27 cellular contexts compared by ENCODE assay signal in the genomic region with DNA sequence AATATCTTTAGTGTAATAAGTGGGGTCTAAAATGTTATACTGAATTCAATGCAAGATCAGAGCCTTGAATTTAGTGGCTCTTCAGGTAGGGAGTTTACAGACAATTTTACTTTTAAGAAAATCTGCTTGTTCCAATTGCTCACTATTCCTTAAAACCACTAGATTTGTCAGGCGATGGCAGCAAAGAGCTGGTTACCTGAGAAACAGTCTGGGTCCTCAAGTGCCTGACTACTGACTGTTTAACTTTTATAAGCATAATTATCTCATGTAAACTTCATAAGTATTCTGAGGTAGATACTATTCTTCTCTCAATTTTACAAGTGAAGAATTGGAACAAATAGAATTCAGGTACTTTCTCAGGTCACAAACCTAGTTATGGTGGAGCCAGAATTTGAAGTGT.
DNase-seq lines count a peak whose midpoint lies in the region; ATAC-seq, FAIRE-seq and TF ChIP-seq lines count a peak whose summit lies in the region.
"Had no signal": no experiment of that assay in that cellular context is flagged by ENCODE, and none has a peak within 500 bp of the region (broad histone marks: within the 10 kb centered on the region; RNA-seq: fewer than 3 reads in every experiment).

No MANE protein-coding gene starts in this region.

- TF ChIP-seq POLR2A in GM12891 (IDR thresholded peaks at IDR 0.05; ENCODE audit: low read depth, low read length), result no peak

- intact Hi-C loops in left lung (cut with DNase I) (no loop called here), PC-9 (cut with micrococcal nuclease; ENCODE audit: unreplicated experiment) (loop anchor here (2.0 to 10.0 kb wide), 3 partner anchors 103 to 447 kb away; a partner anchor contains a TSS)

- H3K4me1 Mint-ChIP-seq in astrocyte (ENCODE audit: low read depth, unreplicated experiment), result no peaks in the 10 kb centered on the region
- H3K4me1 Mint-ChIP-seq: activated CD8-positive, alpha-beta memory T cell treated with anti-CD3 and anti-CD28 coated beads, Interleukin-2, amount 10 ng/mL, durations not matched to agents 7 days and 5 days had no signal

- H3K9me3 Mint-ChIP-seq in astrocyte (ENCODE audit: unreplicated experiment), result no peaks in the 10 kb centered on the region
- H3K9me3 Mint-ChIP-seq: activated B cell treated with CpG ODN at 0.5 μM for 24 hours, IgD-negative memory B cell had no signal

- H3K27me3 Mint-ChIP-seq in astrocyte (ENCODE audit: low read depth, unreplicated experiment), result no peaks in the 10 kb centered on the region
- H3K27me3 Mint-ChIP-seq: activated B cell treated with CpG ODN at 0.5 μM for 24 hours; activated CD8-positive, alpha-beta memory T cell treated with anti-CD3 and anti-CD28 coated beads, Interleukin-2, amount 10 ng/mL, durations not matched to agents 7 days and 5 days; IgD-negative memory B cell had no signal

- CTCF ChIA-PET in PC-9 (lab: Charles Lee), result no interaction called here

- TF ChIP-seq RAD21 in Ishikawa (IDR thresholded peaks at IDR 0.05; ENCODE audit: low read depth), result peak; percentile 22; the same call in 1 of the 2 replicates

- H3K9ac ChIP-seq in astrocyte (ENCODE audit: low read length), result no peak overlapping the region

- no peak overlapping the region for H2AFZ ChIP-seq in astrocyte (ENCODE audit: low read depth, low read length)
- H2AFZ ChIP-seq in PC-9, result no peak overlapping the region

- no peaks in the 10 kb centered on the region for H3K36me3 Mint-ChIP-seq in astrocyte (ENCODE audit: low read depth, unreplicated experiment)
- H3K36me3 Mint-ChIP-seq: activated CD8-positive, alpha-beta memory T cell treated with anti-CD3 and anti-CD28 coated beads, Interleukin-2, amount 10 ng/mL, durations not matched to agents 7 days and 5 days; IgD-negative memory B cell had no signal

- TF ChIP-seq EP300 in Ishikawa (IDR thresholded peaks at IDR 0.05; ENCODE audit: borderline replicate concordance), result no peak

- BruUV-seq in PC-9 (replicated peaks; lab: Mats Ljungman, UMichigan), result no TSS peak

- POLR2A ChIA-PET in PC-9 (lab: Charles Lee; ENCODE audit: unreplicated experiment), result interaction anchor here (0.6 to 0.7 kb wide), 2 partner anchors 447 to 789 kb away, joined by 3 to 4 read pairs; no protein-coding TSS in a partner anchor

- no peak for DNase-seq in GM10266 (ENCODE audit: extremely low spot score)
- DNase-seq in astrocyte (ENCODE audit: low read depth), result no peak
- no peak for DNase-seq in left lung
- DNase-seq in A172 (ENCODE audit: low spot score), result no peak
- DNase-seq in PC-9, result no peak
- no peak for DNase-seq in GM12891 (ENCODE audit: insufficient read length, low spot score)
- DNase-seq: ACHN; activated B cell treated with CpG ODN at 0.5 μM for 24 hours; activated CD8-positive, alpha-beta memory T cell treated with anti-CD3 and anti-CD28 coated beads, Interleukin-2, amount 10 ng/mL, durations not matched to agents 7 days and 5 days; activated naive CD4-positive, alpha-beta T cell treated with Interleukin-2 at 50 U/mL for 16 hours; activated T-cell treated with anti-CD3 and anti-CD28 coated beads, Interleukin-2, amount 50 U/mL, for 48 hours; body of pancreas; dorsolateral prefrontal cortex; GOT3; mammary epithelial cell; NCI-H1105 treated with DMSO at 0.1 percent for 48 hours; NCI-H2081; NCI-H510A treated with DMSO at 0.1 percent for 48 hours; posterior cingulate gyrus; right lobe of liver; SJCRH30; stimulated activated CD4-positive, alpha-beta T cell treated with anti-CD3 and anti-CD28 coated beads, Interleukin-12 subunit alpha, Interleukin-12 subunit beta, amount 100 ng/mL, for 4 hours; stimulated activated CD4-positive, alpha-beta T cell treated with anti-CD3 and anti-CD28 coated beads, Interleukin-4, amount 100 ng/mL, for 1 hour; upper lobe of left lung had no signal

- H3K4me3 ChIP-seq in astrocyte (ENCODE audit: insufficient read depth, low read depth, low read length) (no peak overlapping the region), left lung (no peak overlapping the region), PC-9 (no peak overlapping the region)
- H3K4me3 ChIP-seq: body of pancreas, dorsolateral prefrontal cortex, right lobe of liver, SJCRH30, upper lobe of left lung had no signal

- H4K20me1 ChIP-seq in astrocyte (ENCODE audit: insufficient read depth, low read length), result no peaks in the 10 kb centered on the region
- H4K20me1 ChIP-seq in PC-9 (ENCODE audit: insufficient read depth), result no peaks in the 10 kb centered on the region

- H3K4me3 Mint-ChIP-seq in astrocyte (ENCODE audit: unreplicated experiment), result no peak overlapping the region
- H3K4me3 Mint-ChIP-seq: activated B cell treated with CpG ODN at 0.5 μM for 24 hours; activated CD8-positive, alpha-beta memory T cell treated with anti-CD3 and anti-CD28 coated beads, Interleukin-2, amount 10 ng/mL, durations not matched to agents 7 days and 5 days; IgD-negative memory B cell had no signal

- H3K27ac Mint-ChIP-seq in astrocyte (ENCODE audit: unreplicated experiment), result no peak overlapping the region
- H3K27ac Mint-ChIP-seq: activated B cell treated with CpG ODN at 0.5 μM for 24 hours; activated CD8-positive, alpha-beta memory T cell treated with anti-CD3 and anti-CD28 coated beads, Interleukin-2, amount 10 ng/mL, durations not matched to agents 7 days and 5 days; IgD-negative memory B cell had no signal

- no peaks in the 10 kb centered on the region for H3K4me1 ChIP-seq in astrocyte (ENCODE audit: insufficient read depth, low read length)
- H3K4me1 ChIP-seq in left lung, result no peaks in the 10 kb centered on the region
- H3K4me1 ChIP-seq in PC-9 (replicated peaks; ENCODE audit: insufficient read depth), result 0 out of 2 replicates have a peak, but pooled peaks cover under 1% of the 10 kb centered on the region
- H3K4me1 ChIP-seq: body of pancreas, right lobe of liver, SJCRH30, upper lobe of left lung had no signal

- no peaks in the 10 kb centered on the region for H3K9me2 ChIP-seq in PC-9 (ENCODE audit: insufficient read depth)

- H3K27ac ChIP-seq in astrocyte (ENCODE audit: low read depth, low read length) (no peak overlapping the region), left lung (no peak overlapping the region), PC-9 (no peak overlapping the region)
- H3K27ac ChIP-seq: body of pancreas, dorsolateral prefrontal cortex, right lobe of liver, SJCRH30, upper lobe of left lung had no signal

- H3K79me2 ChIP-seq in astrocyte (ENCODE audit: insufficient read depth, low read length) (no peaks in the 10 kb centered on the region), PC-9 (ENCODE audit: low read depth) (no peaks in the 10 kb centered on the region)

- H3K4me2 ChIP-seq in astrocyte (ENCODE audit: low read length), result no peak overlapping the region
- H3K4me2 ChIP-seq in PC-9, result no peak overlapping the region

- no peaks in the 10 kb centered on the region for H3K27me3 ChIP-seq in astrocyte (ENCODE audit: insufficient read depth, low read length)
- no peaks in the 10 kb centered on the region for H3K27me3 ChIP-seq in left lung
- no peaks in the 10 kb centered on the region for H3K27me3 ChIP-seq in PC-9 (ENCODE audit: insufficient read depth, low read depth)
- H3K27me3 ChIP-seq: body of pancreas, right lobe of liver, SJCRH30, upper lobe of left lung had no signal

- H3K36me3 ChIP-seq in astrocyte (ENCODE audit: insufficient read depth, low read length), result no peaks in the 10 kb centered on the region
- H3K36me3 ChIP-seq in left lung, result no peaks in the 10 kb centered on the region
- H3K36me3 ChIP-seq in PC-9 (ENCODE audit: low read depth), result no peaks in the 10 kb centered on the region
- H3K36me3 ChIP-seq: right lobe of liver, SJCRH30, upper lobe of left lung had no signal

- TF ChIP-seq CTCF in GM10266 (IDR thresholded peaks at IDR 0.05; ENCODE audit: control insufficient read depth, insufficient read depth, low read depth, missing control alignments) (peak; percentile 29), astrocyte (IDR thresholded peaks at IDR 0.05; ENCODE audit: insufficient read depth, low read depth, low read length) (no peak), left lung (IDR thresholded peaks at IDR 0.05) (no peak), PC-9 (conservative IDR thresholded peaks at IDR 0.05) (no peak; the same call in 1 of the 2 replicates)

- ATAC-seq in left lung (peak; percentile 47), HG02870 (IDR thresholded peaks at IDR 0.05; ENCODE audit: unreplicated experiment) (no peak)
- ATAC-seq: activated CD8-positive, alpha-beta memory T cell treated with anti-CD3 and anti-CD28 coated beads, Interleukin-2, amount 10 ng/mL, durations not matched to agents 7 days and 5 days; body of pancreas; right lobe of liver had no signal

- H3K9me3 ChIP-seq in astrocyte (ENCODE audit: insufficient read depth, low read depth, low read length) (no peaks in the 10 kb centered on the region), left lung (no peaks in the 10 kb centered on the region), PC-9 (ENCODE audit: insufficient read depth, low read depth) (no peaks in the 10 kb centered on the region)
- H3K9me3 ChIP-seq: body of pancreas, right lobe of liver, SJCRH30, upper lobe of left lung had no signal

- H3F3A ChIP-seq in PC-9 (ENCODE audit: insufficient read depth, low read depth), result no peaks in the 10 kb centered on the region

- FAIRE-seq in astrocyte (lab: Jason Lieb, UNC), result peak; percentile 34
- no peak for FAIRE-seq in GM12891 (lab: Jason Lieb, UNC)

TF ChIP-seq in Ishikawa, 13 proteins besides CTCF, POLR2A, EP300 and RAD21 (continues in another document):
- TF ChIP-seq ZBTB7A (IDR thresholded peaks at IDR 0.05; ENCODE audit: low read depth) (no peak), FOXM1 (IDR thresholded peaks at IDR 0.05; ENCODE audit: borderline replicate concordance, low read depth) (no peak), YY1 (IDR thresholded peaks at IDR 0.05; ENCODE audit: low read depth) (no peak)

TF ChIP-seq in GM12891, 5 proteins besides CTCF, POLR2A, EP300 and RAD21:
- no peak for TF ChIP-seq POLR2AphosphoS5 (IDR thresholded peaks at IDR 0.05; ENCODE audit: low read depth, low read length)
- TF ChIP-seq SPI1 (IDR thresholded peaks at IDR 0.05; ENCODE audit: low read depth, low read length), result no peak
- TF ChIP-seq POU2F2 (IDR thresholded peaks at IDR 0.05; ENCODE audit: low read depth, low read length), result no peak
- no peak for TF ChIP-seq TAF1 (IDR thresholded peaks at IDR 0.05; ENCODE audit: low read depth, low read length)
- no peak for TF ChIP-seq PAX5 (IDR thresholded peaks at IDR 0.05; ENCODE audit: insufficient read depth, low read length, severe bottlenecking)
TF ChIP-seq in GM12891: peak in this region for 0.
